8 cellular contexts compared by ENCODE assay signal in genomic region chr16:71311553-71312158, GRCh38. TPM values are rescaled to one million over a fixed set of nuclear protein-coding genes. Genes with fewer than 3 reads are reported as not detected.
A peak's percentile ranks its signal among the peaks of the same experiment; 100 is the strongest.
DNase-seq lines count a peak whose midpoint lies in the region; ATAC-seq and TF ChIP-seq lines count a peak whose summit lies in the region.

No MANE protein-coding gene starts in this region.

- ATAC-seq in GM18520 (IDR thresholded peaks at IDR 0.05; ENCODE audit: unreplicated experiment), result no peak

- no peaks in the 10 kb centered on the region for H3K4me1 Mint-ChIP-seq in activated naive CD8-positive, alpha-beta T cell treated with anti-CD3 and anti-CD28 coated beads for 36 hours
- no peaks in the 10 kb centered on the region for H3K4me1 Mint-ChIP-seq in activated T-helper 1 cell treated with anti-CD3 and anti-CD28 coated beads, Interleukin-12 subunit alpha, Interleukin-12 subunit beta, Interleukin-2, Interleukin-4 antibody, amounts not matched to agents 30 ng/mL and 10 ng/mL and 1 ng/mL, durations not matched to agents 14 hours and 24 hours and 36 hours (ENCODE audit: low read depth)

- no peak overlapping the region for H3K4me3 Mint-ChIP-seq in activated naive CD8-positive, alpha-beta T cell treated with anti-CD3 and anti-CD28 coated beads for 36 hours
- no peak overlapping the region for H3K4me3 Mint-ChIP-seq in activated T-helper 1 cell treated with anti-CD3 and anti-CD28 coated beads, Interleukin-12 subunit alpha, Interleukin-12 subunit beta, Interleukin-2, Interleukin-4 antibody, amounts not matched to agents 30 ng/mL and 10 ng/mL and 1 ng/mL, durations not matched to agents 14 hours and 24 hours and 36 hours

- intact Hi-C loops in vagina (cut with DNase I), result no loop called here
- intact Hi-C loops in activated T-helper 1 cell treated with anti-CD3 and anti-CD28 coated beads, Interleukin-12 subunit alpha, Interleukin-12 subunit beta, Interleukin-2, Interleukin-4 antibody, amounts not matched to agents 30 ng/mL and 10 ng/mL and 1 ng/mL, durations not matched to agents 14 hours and 24 hours and 36 hours (cut with micrococcal nuclease), result loop anchor here (1.0 kb wide), 1 partner anchor 96 kb away; no protein-coding TSS in a partner anchor

- DNase-seq in stimulated activated CD4-positive, alpha-beta T cell treated with anti-CD3 and anti-CD28 coated beads, Interleukin-2, amount 100 ng/mL, for 24 hours, result peak; percentile 17 to 25
- DNase-seq in stimulated activated CD4-positive, alpha-beta T cell treated with anti-CD3 and anti-CD28 coated beads, Interleukin-12 subunit alpha, Interleukin-12 subunit beta, amount 100 ng/mL, for 4 hours, result no peak
- DNase-seq in NCI-H1092 treated with DMSO at 0.1 percent for 48 hours (lab: John Stamatoyannopoulos, UW) (peak; percentile 50), kidney tubule cell (ENCODE audit: low spot score) (peak; percentile 16), vagina (ENCODE audit: extremely low spot score in 2 of 2) (no peak)
- DNase-seq in activated naive CD8-positive, alpha-beta T cell treated with anti-CD3 and anti-CD28 coated beads for 36 hours, result peak; percentile 3
- no peak for DNase-seq in activated T-helper 1 cell treated with anti-CD3 and anti-CD28 coated beads, Interleukin-12 subunit alpha, Interleukin-12 subunit beta, Interleukin-2, Interleukin-4 antibody, amounts not matched to agents 30 ng/mL and 10 ng/mL and 1 ng/mL, durations not matched to agents 14 hours and 24 hours and 36 hours (ENCODE audit: low spot score)

- H3K9me3 Mint-ChIP-seq in activated naive CD8-positive, alpha-beta T cell treated with anti-CD3 and anti-CD28 coated beads for 36 hours, result peaks cover under 1% of the 10 kb centered on the region
- H3K9me3 Mint-ChIP-seq in activated T-helper 1 cell treated with anti-CD3 and anti-CD28 coated beads, Interleukin-12 subunit alpha, Interleukin-12 subunit beta, Interleukin-2, Interleukin-4 antibody, amounts not matched to agents 30 ng/mL and 10 ng/mL and 1 ng/mL, durations not matched to agents 14 hours and 24 hours and 36 hours, result no peaks in the 10 kb centered on the region

- H3K36me3 Mint-ChIP-seq in activated naive CD8-positive, alpha-beta T cell treated with anti-CD3 and anti-CD28 coated beads for 36 hours, result no peaks in the 10 kb centered on the region
- H3K36me3 Mint-ChIP-seq in activated T-helper 1 cell treated with anti-CD3 and anti-CD28 coated beads, Interleukin-12 subunit alpha, Interleukin-12 subunit beta, Interleukin-2, Interleukin-4 antibody, amounts not matched to agents 30 ng/mL and 10 ng/mL and 1 ng/mL, durations not matched to agents 14 hours and 24 hours and 36 hours (ENCODE audit: low read depth), result no peaks in the 10 kb centered on the region

- no peaks in the 10 kb centered on the region for H3K36me3 ChIP-seq in vagina

- peak; percentile 56 to 71 (median 64) for TF ChIP-seq CTCF in vagina (IDR thresholded peaks at IDR 0.05)

- H3K4me3 ChIP-seq in vagina, result no peak overlapping the region

- no peak overlapping the region for H3K27ac Mint-ChIP-seq in activated naive CD8-positive, alpha-beta T cell treated with anti-CD3 and anti-CD28 coated beads for 36 hours
- no peak overlapping the region for H3K27ac Mint-ChIP-seq in activated T-helper 1 cell treated with anti-CD3 and anti-CD28 coated beads, Interleukin-12 subunit alpha, Interleukin-12 subunit beta, Interleukin-2, Interleukin-4 antibody, amounts not matched to agents 30 ng/mL and 10 ng/mL and 1 ng/mL, durations not matched to agents 14 hours and 24 hours and 36 hours

- no peaks in the 10 kb centered on the region for H3K4me1 ChIP-seq in vagina

- H3K27ac ChIP-seq in vagina, result no peak overlapping the region

- H3K27me3 Mint-ChIP-seq in activated naive CD8-positive, alpha-beta T cell treated with anti-CD3 and anti-CD28 coated beads for 36 hours, result peaks cover 51% of the 10 kb centered on the region
- H3K27me3 Mint-ChIP-seq in activated T-helper 1 cell treated with anti-CD3 and anti-CD28 coated beads, Interleukin-12 subunit alpha, Interleukin-12 subunit beta, Interleukin-2, Interleukin-4 antibody, amounts not matched to agents 30 ng/mL and 10 ng/mL and 1 ng/mL, durations not matched to agents 14 hours and 24 hours and 36 hours (ENCODE audit: insufficient read depth), result peaks cover 10% of the 10 kb centered on the region

- H3K27me3 ChIP-seq in vagina, result no peaks in the 10 kb centered on the region

- no peak for TF ChIP-seq POLR2A in vagina (IDR thresholded peaks at IDR 0.05)

- no peaks in the 10 kb centered on the region for H3K9me3 ChIP-seq in vagina

RNA-seq across cellular contexts. Expression of gene CMTR2, which starts 22.5 kb away (rescaled TPM):
- 10 to 100 TPM; 18.5 to 20.8 TPM for total RNA-seq in activated naive CD8-positive, alpha-beta T cell treated with anti-CD3 and anti-CD28 coated beads for 36 hours
- total RNA-seq in vagina, result 19.6 TPM
- total RNA-seq in activated T-helper 1 cell treated with anti-CD3 and anti-CD28 coated beads, Interleukin-12 subunit alpha, Interleukin-12 subunit beta, Interleukin-2, Interleukin-4 antibody, amounts not matched to agents 30 ng/mL and 10 ng/mL and 1 ng/mL, durations not matched to agents 14 hours and 24 hours and 36 hours, result 18.2 and 20.7 TPM in 2 replicates

RNA-seq across cellular contexts. Expression of gene CALB2, which starts 46.9 kb away (rescaled TPM):
- total RNA-seq in activated naive CD8-positive, alpha-beta T cell treated with anti-CD3 and anti-CD28 coated beads for 36 hours, result not detected
- total RNA-seq in vagina, result 3.9 TPM
- total RNA-seq in activated T-helper 1 cell treated with anti-CD3 and anti-CD28 coated beads, Interleukin-12 subunit alpha, Interleukin-12 subunit beta, Interleukin-2, Interleukin-4 antibody, amounts not matched to agents 30 ng/mL and 10 ng/mL and 1 ng/mL, durations not matched to agents 14 hours and 24 hours and 36 hours, result not detected in 2 replicates

Comparison
In these comparisons a context has a peak if more than half of its experiments do, and no peak if none do; other contexts are left out.
1. DNase-seq: peak in stimulated activated CD4-positive, alpha-beta T cell treated with anti-CD3 and anti-CD28 coated beads, Interleukin-2, amount 100 ng/mL, for 24 hours (2 of 2), NCI-H1092 treated with DMSO at 0.1 percent for 48 hours (single experiment), activated naive CD8-positive, alpha-beta T cell treated with anti-CD3 and anti-CD28 coated beads for 36 hours (single experiment) and kidney tubule cell (single experiment); none in stimulated activated CD4-positive, alpha-beta T cell treated with anti-CD3 and anti-CD28 coated beads, Interleukin-12 subunit alpha, Interleukin-12 subunit beta, amount 100 ng/mL, for 4 hours (single experiment), vagina (0 of 2) and activated T-helper 1 cell treated with anti-CD3 and anti-CD28 coated beads, Interleukin-12 subunit alpha, Interleukin-12 subunit beta, Interleukin-2, Interleukin-4 antibody, amounts not matched to agents 30 ng/mL and 10 ng/mL and 1 ng/mL, durations not matched to agents 14 hours and 24 hours and 36 hours (single experiment).